ENCODE assay signal across 8 cellular contexts in genomic region chr9:114662081-114662989, GRCh38. TPM values are rescaled to one million over a fixed set of nuclear protein-coding genes. Genes with fewer than 3 reads are reported as not detected.
DNase-seq lines count a peak whose midpoint lies in the region; ATAC-seq, FAIRE-seq and TF ChIP-seq lines count a peak whose summit lies in the region.

No MANE protein-coding gene starts in this region.

- H3K4me2 ChIP-seq in Karpas-422 (ENCODE audit: low read depth, low read length, poor library complexity, severe bottlenecking) (no peak overlapping the region), HepG2 (ENCODE audit: low read depth, low read length) (no peak overlapping the region)

- peak; percentile 56 for TF ChIP-seq RAD21 in HepG2 (CRISPR knock-in tag; IDR thresholded peaks at IDR 0.05)

- H3K9ac ChIP-seq in Karpas-422 (ENCODE audit: low read length): no peak overlapping the region
- no peak overlapping the region for H3K9ac ChIP-seq in HepG2 (ENCODE audit: insufficient read depth, low read depth, low read length)

- H3K4me1 ChIP-seq in Karpas-422 (ENCODE audit: low read length): no peaks in the 10 kb centered on the region
- no peaks in the 10 kb centered on the region for H3K4me1 ChIP-seq in HepG2 (ENCODE audit: insufficient read depth, low read length)

- H3K27me3 Mint-ChIP-seq in activated B cell treated with CpG ODN at 0.5 μM for 24 hours: no peaks in the 10 kb centered on the region

- TF ChIP-seq EP300 in HepG2 (IDR thresholded peaks at IDR 0.05; ENCODE audit: low read depth in 2 of 2, low read length in 2 of 2): no peak
- TF ChIP-seq EP300 in HepG2 (CRISPR knock-in tag; IDR thresholded peaks at IDR 0.05; ENCODE audit: borderline replicate concordance): no peak

- 3% methylated on average over 10 of the region's 10 CpGs for WGBS in HepG2 (ENCODE audit: low lambda C conversion rate)

- H3K9me3 Mint-ChIP-seq in activated B cell treated with CpG ODN at 0.5 μM for 24 hours: no peaks in the 10 kb centered on the region

- no peak overlapping the region for H3K4me3 Mint-ChIP-seq in activated B cell treated with CpG ODN at 0.5 μM for 24 hours

- H3K9me2 ChIP-seq in Karpas-422 (replicated peaks; ENCODE audit: insufficient read depth, low read length): no peaks in the 10 kb centered on the region

- no peak for TF ChIP-seq POLR2A in HepG2 (IDR thresholded peaks at IDR 0.05; ENCODE audit: insufficient read depth in 1 of 2, low read depth in 2 of 2, low read length in 2 of 2)

- H3K4me1 Mint-ChIP-seq in activated B cell treated with CpG ODN at 0.5 μM for 24 hours: peaks cover 6% of the 10 kb centered on the region

- H2AFZ ChIP-seq in Karpas-422 (ENCODE audit: low read length) (no peak overlapping the region), HepG2 (ENCODE audit: low read length) (no peak overlapping the region)

- DNase-seq in DMS153 (lab: John Stamatoyannopoulos, UW) (peak; percentile 31), Karpas-422 (peak; percentile 80), activated B cell treated with CpG ODN at 0.5 μM for 24 hours (peak; percentile 37), cardiac fibroblast (ENCODE audit: low read depth in 2 of 2) (peak; percentile 35 to 55), HepG2 (ENCODE audit: low spot score) (peak; percentile 22), NCI-H2107 treated with DMSO at 0.1 percent for 48 hours (lab: John Stamatoyannopoulos, UW; ENCODE audit: unreplicated experiment) (no peak)
- DNase-seq in stimulated activated CD8-positive, alpha-beta memory T cell treated with anti-CD3 and anti-CD28 coated beads, Interleukin-15, amount 100 ng/mL, for 1 hour (ENCODE audit: low read depth): peak; percentile 45

- no peak overlapping the region for H3K27ac Mint-ChIP-seq in activated B cell treated with CpG ODN at 0.5 μM for 24 hours

- BruUV-seq in HepG2 (replicated peaks; lab: Mats Ljungman, UMichigan): no TSS peak

- H3K9me3 ChIP-seq in Karpas-422 (ENCODE audit: low read length): no peaks in the 10 kb centered on the region
- no peaks in the 10 kb centered on the region for H3K9me3 ChIP-seq in HepG2 (ENCODE audit: low read length)

- ATAC-seq in GM21515 (IDR thresholded peaks at IDR 0.05; ENCODE audit: unreplicated experiment): peak; percentile 76
- ATAC-seq in activated B cell treated with CpG ODN at 0.5 μM for 24 hours (ENCODE audit: low read depth): peak; percentile 100
- peak; percentile 96 for ATAC-seq in HepG2

- no peaks in the 10 kb centered on the region for H4K20me1 ChIP-seq in Karpas-422 (ENCODE audit: insufficient read depth, low read depth, low read length)
- H4K20me1 ChIP-seq in HepG2 (ENCODE audit: insufficient read depth, low read length): no peaks in the 10 kb centered on the region

- H3K36me3 ChIP-seq in Karpas-422 (ENCODE audit: insufficient read depth, low read length): no peaks in the 10 kb centered on the region
- H3K36me3 ChIP-seq in HepG2 (replicated peaks in 1 of 2; ENCODE audit: control insufficient read depth in 1 of 2, insufficient read depth in 2 of 2, low read length in 2 of 2): no peaks in the 10 kb centered on the region

- H3K36me3 Mint-ChIP-seq in activated B cell treated with CpG ODN at 0.5 μM for 24 hours (ENCODE audit: low read depth): peaks cover 11% of the 10 kb centered on the region

- in situ Hi-C loops in HepG2 (cut with HindIII; ENCODE audit: extremely low pct_ligation_motif_present, low pct_unique_long_range_greater_than_20kb): no loop called here

- H3K79me2 ChIP-seq in Karpas-422 (ENCODE audit: low read length) (no peaks in the 10 kb centered on the region), HepG2 (ENCODE audit: insufficient read depth, low read length) (no peaks in the 10 kb centered on the region)

- peak; percentile 52 for FAIRE-seq in HepG2 (lab: Jason Lieb, UNC)

- H3K4me3 ChIP-seq in Karpas-422 (ENCODE audit: low read length) (no peak overlapping the region), cardiac fibroblast (replicated peaks in 1 of 2; ENCODE audit: low read depth in 2 of 2, low read length in 2 of 2) (no peak overlapping the region), HepG2 (replicated peaks in 1 of 3; ENCODE audit: insufficient read depth in 1 of 3, low read depth in 2 of 3, low read length in 3 of 3) (no peak overlapping the region)

- no peak overlapping the region for H3K27ac ChIP-seq in Karpas-422 (ENCODE audit: low read length)
- H3K27ac ChIP-seq in HepG2 (ENCODE audit: extremely low read length, insufficient read depth, low read length): no peak overlapping the region

- intact Hi-C loops in activated B cell treated with CpG ODN at 0.5 μM for 24 hours (cut with micrococcal nuclease) (loop anchor here (1.0 to 5.0 kb wide), 2 partner anchors 352 to 860 kb away; no protein-coding TSS in a partner anchor), HepG2 (cut with micrococcal nuclease; ENCODE audit: unreplicated experiment) (loop anchor here (1.0 to 10.0 kb wide), 2 partner anchors 352 to 692 kb away; no protein-coding TSS in a partner anchor)

- TF ChIP-seq CTCF in activated B cell treated with CpG ODN at 0.5 μM for 24 hours (IDR thresholded peaks at IDR 0.05): peak; percentile 45
- peak; percentile 95 for TF ChIP-seq CTCF in cardiac fibroblast (IDR thresholded peaks at IDR 0.05; ENCODE audit: low read depth, low read length)
- TF ChIP-seq CTCF in HepG2 (CRISPR knock-in tag; IDR thresholded peaks at IDR 0.05): peak; percentile 77

- H3K27me3 ChIP-seq in Karpas-422 (ENCODE audit: low read length): no peaks in the 10 kb centered on the region
- H3K27me3 ChIP-seq in HepG2 (ENCODE audit: control insufficient read depth in 1 of 2, insufficient read depth in 2 of 2, low read length in 2 of 2): peaks cover 0 to 27% of the 10 kb centered on the region in 2 experiments; a peak in 3 of 5 replicates

- POLR2A ChIA-PET in activated B cell treated with CpG ODN at 0.5 μM for 24 hours (lab: Charles Lee) (no interaction called here), HepG2 (lab: Yijun Ruan, JAX) (no interaction called here)

- CTCF ChIA-PET in activated B cell treated with CpG ODN at 0.5 μM for 24 hours (lab: Charles Lee): interaction anchor here (1.0 to 1.6 kb wide), 5 partner anchors 9 to 352 kb away, joined by 3 to 8 read pairs (median 4); no protein-coding TSS in a partner anchor
- CTCF ChIA-PET in HepG2 (lab: Yijun Ruan, JAX; ENCODE audit: low intra/inter-chr PET ratio, low total read pairs): interaction anchor here (1.1 to 4.7 kb wide), 2 partner anchors 257 to 352 kb away, joined by 3 to 26 read pairs; no protein-coding TSS in a partner anchor

RNA-seq across cellular contexts. Expression of gene TEX53, which starts 4.7 kb away (rescaled TPM):
- not detected in 2 replicates for total RNA-seq in Karpas-422 (2014; rRNA removed; shearing (Covaris generic); ENCODE audit: low replicate concordance)
- total RNA-seq in activated B cell treated with CpG ODN at 0.5 μM for 24 hours (not detected in 2 replicates), HepG2 (2016; rRNA removed; fragmentation: Illumina TruSeq; extraction: Trizol) (not detected in 2 replicates)
- not detected in 2 replicates for total RNA-seq in HepG2 (2016; cell fraction: cytosol; rRNA removed; fragmentation: Illumina TruSeq; extraction: Trizol; ENCODE audit: low read depth)
- not detected in 2 replicates for total RNA-seq in HepG2 (2016; cell fraction: insoluble cytoplasmic fraction; rRNA removed; fragmentation: Illumina TruSeq; extraction: Trizol)
- total RNA-seq in HepG2 (2016; cell fraction: membrane; rRNA removed; fragmentation: Illumina TruSeq; extraction: Trizol): not detected in 2 replicates
- total RNA-seq in HepG2 (2016; cell fraction: nucleus; rRNA removed; fragmentation: Illumina TruSeq; extraction: Trizol): not detected in 2 replicates
- not detected in 2 replicates for polyA plus RNA-seq in HepG2 (2011; rRNA removed)
- polyA plus RNA-seq in HepG2 (2011; cell fraction: cytosol; rRNA removed): not detected in 2 replicates
- not detected in 2 replicates for polyA plus RNA-seq in HepG2 (2011; cell fraction: nucleus; rRNA removed)
- not detected in 2 replicates for polyA plus RNA-seq in HepG2 (2012)
- not detected in 2 replicates for polyA plus RNA-seq in HepG2 (2016; cell fraction: cytosol; fragmentation: Illumina TruSeq; extraction: Trizol; ENCODE audit: low read depth)
- not detected in 2 replicates for polyA plus RNA-seq in HepG2 (2016; cell fraction: insoluble cytoplasmic fraction; fragmentation: Illumina TruSeq; extraction: Trizol; ENCODE audit: low read depth)
- polyA plus RNA-seq in HepG2 (2016; cell fraction: membrane; fragmentation: Illumina TruSeq; extraction: Trizol; ENCODE audit: low read depth): not detected in 2 replicates
- polyA plus RNA-seq in HepG2 (2016; cell fraction: nucleus; fragmentation: Illumina TruSeq; extraction: Trizol; ENCODE audit: insufficient read depth, low read depth): not detected in 2 replicates
- not detected in 2 replicates for polyA minus RNA-seq in HepG2 (2011; rRNA and poly(A)+ RNA removed; ENCODE audit: low replicate concordance)
- not detected in 2 replicates for polyA minus RNA-seq in HepG2 (2011; cell fraction: cytosol; rRNA and poly(A)+ RNA removed)
- polyA minus RNA-seq in HepG2 (2011; cell fraction: nucleus; rRNA and poly(A)+ RNA removed): not detected in 2 replicates

RNA-seq across cellular contexts. Expression of gene TEX48, which starts 19.7 kb away (rescaled TPM):
- not detected in 2 replicates for total RNA-seq in Karpas-422 (2014; rRNA removed; shearing (Covaris generic); ENCODE audit: low replicate concordance)
- total RNA-seq in activated B cell treated with CpG ODN at 0.5 μM for 24 hours (not detected in 2 replicates), HepG2 (2016; rRNA removed; fragmentation: Illumina TruSeq; extraction: Trizol) (not detected in 2 replicates)
- not detected in 2 replicates for total RNA-seq in HepG2 (2016; cell fraction: cytosol; rRNA removed; fragmentation: Illumina TruSeq; extraction: Trizol; ENCODE audit: low read depth)
- not detected in 2 replicates for total RNA-seq in HepG2 (2016; cell fraction: insoluble cytoplasmic fraction; rRNA removed; fragmentation: Illumina TruSeq; extraction: Trizol)
- not detected in 2 replicates for total RNA-seq in HepG2 (2016; cell fraction: membrane; rRNA removed; fragmentation: Illumina TruSeq; extraction: Trizol)
- total RNA-seq in HepG2 (2016; cell fraction: nucleus; rRNA removed; fragmentation: Illumina TruSeq; extraction: Trizol): not detected in 2 replicates
- polyA plus RNA-seq in HepG2 (2011; rRNA removed): not detected in 2 replicates
- not detected in 2 replicates for polyA plus RNA-seq in HepG2 (2011; cell fraction: cytosol; rRNA removed)
- not detected in 2 replicates for polyA plus RNA-seq in HepG2 (2011; cell fraction: nucleus; rRNA removed)
- not detected in 2 replicates for polyA plus RNA-seq in HepG2 (2012)
- polyA plus RNA-seq in HepG2 (2016; cell fraction: cytosol; fragmentation: Illumina TruSeq; extraction: Trizol; ENCODE audit: low read depth): not detected in 2 replicates
- not detected in 2 replicates for polyA plus RNA-seq in HepG2 (2016; cell fraction: insoluble cytoplasmic fraction; fragmentation: Illumina TruSeq; extraction: Trizol; ENCODE audit: low read depth)
- not detected in 2 replicates for polyA plus RNA-seq in HepG2 (2016; cell fraction: membrane; fragmentation: Illumina TruSeq; extraction: Trizol; ENCODE audit: low read depth)
- polyA plus RNA-seq in HepG2 (2016; cell fraction: nucleus; fragmentation: Illumina TruSeq; extraction: Trizol; ENCODE audit: insufficient read depth, low read depth): not detected in 2 replicates
- polyA minus RNA-seq in HepG2 (2011; rRNA and poly(A)+ RNA removed; ENCODE audit: low replicate concordance): not detected in 2 replicates
- polyA minus RNA-seq in HepG2 (2011; cell fraction: cytosol; rRNA and poly(A)+ RNA removed): not detected in 2 replicates
- polyA minus RNA-seq in HepG2 (2011; cell fraction: nucleus; rRNA and poly(A)+ RNA removed): not detected in 2 replicates

RNA-seq across cellular contexts. Expression of gene TMEM268, which starts 51.2 kb away (rescaled TPM):
- 21.1 and 29.7 TPM in 2 replicates for total RNA-seq in Karpas-422 (2014; rRNA removed; shearing (Covaris generic); ENCODE audit: low replicate concordance)
- 32.0 and 34.6 TPM in 2 replicates for total RNA-seq in activated B cell treated with CpG ODN at 0.5 μM for 24 hours
- total RNA-seq in HepG2 (2016; rRNA removed; fragmentation: Illumina TruSeq; extraction: Trizol): 2.9 and 3.7 TPM in 2 replicates
- 0.71 and 1.0 TPM in 2 replicates for total RNA-seq in HepG2 (2016; cell fraction: cytosol; rRNA removed; fragmentation: Illumina TruSeq; extraction: Trizol; ENCODE audit: low read depth)
- total RNA-seq in HepG2 (2016; cell fraction: insoluble cytoplasmic fraction; rRNA removed; fragmentation: Illumina TruSeq; extraction: Trizol): 2.6 and 3.8 TPM in 2 replicates
- total RNA-seq in HepG2 (2016; cell fraction: membrane; rRNA removed; fragmentation: Illumina TruSeq; extraction: Trizol): 3.2 and 3.4 TPM in 2 replicates
- 3.6 and 4.0 TPM in 2 replicates for total RNA-seq in HepG2 (2016; cell fraction: nucleus; rRNA removed; fragmentation: Illumina TruSeq; extraction: Trizol)
- polyA plus RNA-seq in HepG2 (2011; rRNA removed): 7.8 and 9.0 TPM in 2 replicates
- polyA plus RNA-seq in HepG2 (2011; cell fraction: cytosol; rRNA removed): 4.0 and 6.0 TPM in 2 replicates
- polyA plus RNA-seq in HepG2 (2011; cell fraction: nucleus; rRNA removed): 4.3 and 5.1 TPM in 2 replicates
- polyA plus RNA-seq in HepG2 (2012): 2.8 and 3.7 TPM in 2 replicates
- 0.76 and 0.84 TPM in 2 replicates for polyA plus RNA-seq in HepG2 (2016; cell fraction: cytosol; fragmentation: Illumina TruSeq; extraction: Trizol; ENCODE audit: low read depth)
- 3.6 and 4.6 TPM in 2 replicates for polyA plus RNA-seq in HepG2 (2016; cell fraction: insoluble cytoplasmic fraction; fragmentation: Illumina TruSeq; extraction: Trizol; ENCODE audit: low read depth)
- 3.8 and 4.7 TPM in 2 replicates for polyA plus RNA-seq in HepG2 (2016; cell fraction: membrane; fragmentation: Illumina TruSeq; extraction: Trizol; ENCODE audit: low read depth)
- 6.2 and 8.2 TPM in 2 replicates for polyA plus RNA-seq in HepG2 (2016; cell fraction: nucleus; fragmentation: Illumina TruSeq; extraction: Trizol; ENCODE audit: insufficient read depth, low read depth)
- 17.9 and 29.5 TPM in 2 replicates for polyA minus RNA-seq in HepG2 (2011; rRNA and poly(A)+ RNA removed; ENCODE audit: low replicate concordance)
- polyA minus RNA-seq in HepG2 (2011; cell fraction: cytosol; rRNA and poly(A)+ RNA removed): 4.1 and 4.8 TPM in 2 replicates
- polyA minus RNA-seq in HepG2 (2011; cell fraction: nucleus; rRNA and poly(A)+ RNA removed): 4.6 and 8.5 TPM in 2 replicates

Comparison
In these comparisons a context has a peak if more than half of its experiments do, and no peak if none do; other contexts are left out.
1. CTCF ChIP-seq: peak in every context shown above with its lines; median percentile 95 in cardiac fibroblast; 77 in HepG2; 45 in activated B cell treated with CpG ODN at 0.5 μM for 24 hours.